In the genomic region with DNA sequence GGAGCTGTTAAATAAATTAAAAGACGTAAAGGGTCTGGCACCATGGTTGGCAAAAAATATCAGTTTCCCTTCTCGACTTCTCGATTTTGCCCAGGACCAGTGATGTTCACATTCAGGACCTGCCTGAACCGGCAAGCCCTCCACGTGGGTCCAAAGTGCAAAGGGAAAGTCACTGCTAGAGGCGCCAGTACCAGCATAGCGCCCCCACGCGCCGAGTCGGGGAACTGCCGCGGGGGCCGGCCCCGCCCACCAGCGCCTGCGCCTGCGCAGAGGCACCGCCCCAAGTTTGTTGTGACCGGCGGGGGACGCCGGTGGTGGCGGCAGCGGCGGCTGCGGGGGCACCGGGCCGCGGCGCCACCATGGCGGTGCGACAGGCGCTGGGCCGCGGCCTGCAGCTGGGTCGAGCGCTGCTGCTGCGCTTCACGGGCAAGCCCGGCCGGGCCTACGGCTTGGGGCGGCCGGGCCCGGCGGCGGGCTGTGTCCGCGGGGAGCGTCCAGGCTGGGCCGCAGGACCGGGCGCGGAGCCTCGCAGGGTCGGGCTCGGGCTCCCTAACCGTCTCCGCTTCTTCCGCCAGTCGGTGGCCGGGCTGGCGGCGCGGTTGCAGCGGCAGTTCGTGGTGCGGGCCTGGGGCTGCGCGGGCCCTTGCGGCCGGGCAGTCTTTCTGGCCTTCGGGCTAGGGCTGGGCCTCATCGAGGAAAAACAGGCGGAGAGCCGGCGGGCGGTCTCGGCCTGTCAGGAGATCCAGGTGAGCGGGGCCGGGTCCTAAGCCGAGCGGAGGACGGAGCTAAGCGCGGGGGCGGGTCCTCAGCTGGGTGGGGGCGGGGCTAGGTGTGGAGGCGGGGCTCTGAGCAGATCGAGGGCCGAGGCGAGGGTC, we compare ENCODE assay signal across 8 cellular contexts. TPM values are rescaled to one million over a fixed set of nuclear protein-coding genes. Genes with fewer than 3 reads are reported as not detected.
DNase-seq lines count a peak whose midpoint lies in the region; ATAC-seq and TF ChIP-seq lines count a peak whose summit lies in the region.

TSS of gene PINK1 (plus strand) at position 269 of the 875 bp plus-strand sequence. CDS start at position 360, 91 bp downstream.

- peaks cover 4% of the 10 kb centered on the region for H3K36me3 ChIP-seq in colonic mucosa

- TF ChIP-seq CTCF in GM12873 (IDR thresholded peaks at IDR 0.05; ENCODE audit: insufficient read depth, low read depth, low read length, missing control alignments) (peak; percentile 95), colonic mucosa (IDR thresholded peaks at IDR 0.05) (peak; percentile 99)

- peak within 1 kb of the TSS; percentile 97 for H3K4me3 ChIP-seq in colonic mucosa

- H3K27me3 ChIP-seq in colonic mucosa = no peaks in the 10 kb centered on the region

- intact Hi-C loops in colonic mucosa (cut with DNase I) = no loop called here

- peak within 1 kb of the TSS; percentile 80 to 92 for H3K9ac ChIP-seq in colonic mucosa (ENCODE audit: low read depth in 2 of 2, low read length in 2 of 2)

- no peaks in the 10 kb centered on the region for H3K4me1 ChIP-seq in colonic mucosa

- ATAC-seq in HG03025 (IDR thresholded peaks at IDR 0.05; ENCODE audit: low FRiP score, unreplicated experiment) (peak; percentile 55), HG02938 (IDR thresholded peaks at IDR 0.05; ENCODE audit: unreplicated experiment) (no peak)

- H3K27ac ChIP-seq in colonic mucosa = peak within 1 kb of the TSS; percentile 95

- DNase-seq in NCI-H345 (lab: John Stamatoyannopoulos, UW) (peak; percentile 89), colonic mucosa (peak; percentile 88), kidney tubule cell (ENCODE audit: low spot score) (peak; percentile 76)
- DNase-seq in activated CD4-positive, alpha-beta T cell treated with anti-CD3 and anti-CD28 coated beads for 48 hours = peak; percentile 90
- DNase-seq in stimulated activated CD4-positive, alpha-beta T cell treated with anti-CD3 and anti-CD28 coated beads, Interleukin-1b, Interleukin-23, amount 100 ng/mL, for 1 hour (ENCODE audit: low read depth in 2 of 2) = peak; percentile 71 to 83

- no peaks in the 10 kb centered on the region for H3K9me3 ChIP-seq in colonic mucosa

RNA-seq across cellular contexts. Expression of gene PINK1, which starts in this region (rescaled TPM):
- 100 to 1,000 TPM in 1 of 2 donors, 10 to 100 TPM in 1; 49.7 to 119 TPM for total RNA-seq in colonic mucosa
